ENCODE assay signal across 17 cellular contexts in the genomic region with DNA sequence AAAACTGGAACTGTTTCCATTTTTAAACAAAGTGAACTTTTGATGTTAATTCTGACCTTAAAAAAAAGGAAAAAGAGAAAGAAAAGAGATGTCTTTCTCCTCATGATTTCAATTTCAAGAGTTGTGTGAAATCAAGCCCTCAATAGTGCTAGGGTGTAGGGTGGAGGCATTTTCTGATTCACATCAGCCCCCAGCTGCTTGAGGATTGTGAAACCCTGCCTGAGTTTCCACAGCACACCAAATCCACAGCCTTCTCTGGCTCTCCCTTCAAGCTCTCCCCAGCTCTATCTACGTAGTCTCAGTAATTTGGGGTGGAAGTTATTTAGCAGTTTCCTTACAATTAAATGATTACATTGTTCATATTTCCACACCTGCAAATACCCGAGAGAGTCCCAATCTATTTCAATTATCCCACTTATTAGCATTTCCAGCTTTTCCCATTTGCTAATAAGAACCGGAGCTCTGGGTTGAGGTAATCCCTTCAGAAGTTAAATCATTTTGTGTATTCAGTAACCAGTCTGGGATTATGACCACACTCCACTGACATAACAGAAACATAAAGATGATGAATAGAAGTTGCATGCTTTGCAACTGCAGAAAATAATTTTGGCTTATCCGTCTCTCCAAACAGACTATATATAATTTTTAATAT. TPM values are rescaled to one million over a fixed set of nuclear protein-coding genes. Genes with fewer than 3 reads are reported as not detected.
DNase-seq lines count a peak whose midpoint lies in the region; ATAC-seq, FAIRE-seq and TF ChIP-seq lines count a peak whose summit lies in the region.
"Had no signal": no experiment of that assay in that cellular context is flagged by ENCODE, and none has a peak within 500 bp of the region (broad histone marks: within the 10 kb centered on the region; RNA-seq: fewer than 3 reads in every experiment).

No MANE protein-coding gene starts in this region.

- no peak for ATAC-seq in GM18519 (IDR thresholded peaks at IDR 0.05; ENCODE audit: low FRiP score, unreplicated experiment)
- ATAC-seq: Panc1, T-cell had no signal

- CTCF ChIA-PET in activated CD4-positive, alpha-beta memory T cell treated with anti-CD3 and anti-CD28 coated beads, Interleukin-2, amount 10 ng/mL, durations not matched to agents 7 days and 5 days (lab: Charles Lee), result no interaction called here

- no peak for FAIRE-seq in urothelium cell line (lab: Jason Lieb, UNC)
- FAIRE-seq: GM12892, GM19239 had no signal

- H3K4me1 Mint-ChIP-seq in activated CD4-positive, alpha-beta memory T cell treated with anti-CD3 and anti-CD28 coated beads, Interleukin-2, amount 10 ng/mL, durations not matched to agents 7 days and 5 days, result peaks cover 21% of the 10 kb centered on the region

- no peaks in the 10 kb centered on the region for H3K9me3 Mint-ChIP-seq in activated CD4-positive, alpha-beta memory T cell treated with anti-CD3 and anti-CD28 coated beads, Interleukin-2, amount 10 ng/mL, durations not matched to agents 7 days and 5 days
- H3K9me3 Mint-ChIP-seq: T-cell had no signal

- no peaks in the 10 kb centered on the region for H3K36me3 Mint-ChIP-seq in activated CD4-positive, alpha-beta memory T cell treated with anti-CD3 and anti-CD28 coated beads, Interleukin-2, amount 10 ng/mL, durations not matched to agents 7 days and 5 days (ENCODE audit: low read depth)
- H3K36me3 Mint-ChIP-seq: activated naive CD8-positive, alpha-beta T cell; T-cell had no signal

- H3K4me3 Mint-ChIP-seq in activated CD4-positive, alpha-beta memory T cell treated with anti-CD3 and anti-CD28 coated beads, Interleukin-2, amount 10 ng/mL, durations not matched to agents 7 days and 5 days, result no peak overlapping the region
- H3K4me3 Mint-ChIP-seq: activated naive CD8-positive, alpha-beta T cell; T-cell had no signal

- H3K27me3 Mint-ChIP-seq in activated CD4-positive, alpha-beta memory T cell treated with anti-CD3 and anti-CD28 coated beads, Interleukin-2, amount 10 ng/mL, durations not matched to agents 7 days and 5 days, result no peaks in the 10 kb centered on the region
- H3K27me3 Mint-ChIP-seq: activated naive CD8-positive, alpha-beta T cell had no signal

- POLR2A ChIA-PET in activated CD4-positive, alpha-beta memory T cell treated with anti-CD3 and anti-CD28 coated beads, Interleukin-2, amount 10 ng/mL, durations not matched to agents 7 days and 5 days (lab: Charles Lee), result no interaction called here

- DNase-seq in D341Med (ENCODE audit: low spot score) (peak; percentile 39), NCI-H82 (lab: John Stamatoyannopoulos, UW) (peak; percentile 47), fibroblast of villous mesenchyme (ENCODE audit: low read depth) (peak; percentile 60), putamen (ENCODE audit: low spot score) (peak; percentile 59), urothelium cell line (ENCODE audit: low spot score) (no peak), COLO829 (ENCODE audit: low spot score) (no peak)
- DNase-seq in activated CD4-positive, alpha-beta memory T cell treated with anti-CD3 and anti-CD28 coated beads, Interleukin-2, amount 10 ng/mL, durations not matched to agents 7 days and 5 days, result no peak
- DNase-seq: cerebellar nuclear complex, NCI-H1105, T-cell had no signal

- no peak overlapping the region for H3K27ac Mint-ChIP-seq in activated CD4-positive, alpha-beta memory T cell treated with anti-CD3 and anti-CD28 coated beads, Interleukin-2, amount 10 ng/mL, durations not matched to agents 7 days and 5 days
- H3K27ac Mint-ChIP-seq: activated naive CD8-positive, alpha-beta T cell; T-cell had no signal

- TF ChIP-seq CTCF in fibroblast of villous mesenchyme (IDR thresholded peaks at IDR 0.05; ENCODE audit: insufficient read depth, low read depth, low read length), result no peak

- no peak overlapping the region for H3K4me3 ChIP-seq in fibroblast of villous mesenchyme (ENCODE audit: low read depth, low read length)
- H3K4me3 ChIP-seq: BLaER1, thoracic aorta had no signal

RNA-seq across cellular contexts. Expression of a gene that starts 54.9 kb away (rescaled TPM):
- total RNA-seq in fibroblast of villous mesenchyme, result 12.5 and 13.2 TPM in 2 replicates
- total RNA-seq in activated CD4-positive, alpha-beta memory T cell treated with anti-CD3 and anti-CD28 coated beads, Interleukin-2, amount 10 ng/mL, durations not matched to agents 7 days and 5 days, result 10 to 100 TPM; 22.8 TPM

Comparison
In these comparisons a context has a peak if more than half of its experiments do, and no peak if none do; other contexts are left out.
1. DNase-seq: peak in D341Med (single experiment), NCI-H82 (single experiment), fibroblast of villous mesenchyme (single experiment) and putamen (single experiment); none in activated CD4-positive, alpha-beta memory T cell treated with anti-CD3 and anti-CD28 coated beads, Interleukin-2, amount 10 ng/mL, durations not matched to agents 7 days and 5 days (single experiment), urothelium cell line (single experiment) and COLO829 (single experiment).